9 cellular contexts compared by ENCODE assay signal in genomic region chr22:21569459-21570161, GRCh38. TPM values are rescaled to one million over a fixed set of nuclear protein-coding genes. Genes with fewer than 3 reads are reported as not detected.
DNase-seq lines count a peak whose midpoint lies in the region; ATAC-seq, FAIRE-seq and TF ChIP-seq lines count a peak whose summit lies in the region.
"Had no signal": no experiment of that assay in that cellular context is flagged by ENCODE, and none has a peak within 500 bp of the region (broad histone marks: within the 10 kb centered on the region; RNA-seq: fewer than 3 reads in every experiment).

No MANE protein-coding gene starts in this region.

- H3K4me1 Mint-ChIP-seq in CD8-positive, alpha-beta memory T cell, result peaks cover 59 to 64% (median 64%) of the 10 kb centered on the region in 3 donors
- H3K4me1 Mint-ChIP-seq in astrocyte (ENCODE audit: low read depth, unreplicated experiment) (peaks cover 38% of the 10 kb centered on the region), natural killer cell (peaks cover 59 to 72% of the 10 kb centered on the region in 2 donors)

- peaks cover 74% of the 10 kb centered on the region for H3K79me2 ChIP-seq in astrocyte (ENCODE audit: insufficient read depth, low read length)

- H3K9me3 ChIP-seq in CD8-positive, alpha-beta memory T cell (ENCODE audit: low read length), result no peaks in the 10 kb centered on the region
- H3K9me3 ChIP-seq in KOPT-K1 (ENCODE audit: insufficient read depth, low read length, poor library complexity, severe bottlenecking), result no peaks in the 10 kb centered on the region
- H3K9me3 ChIP-seq in astrocyte (ENCODE audit: insufficient read depth, low read depth, low read length), result no peaks in the 10 kb centered on the region
- no peaks in the 10 kb centered on the region for H3K9me3 ChIP-seq in vagina

- no peak for FAIRE-seq in astrocyte (lab: Jason Lieb, UNC)

- H3K4me1 ChIP-seq in CD8-positive, alpha-beta memory T cell (ENCODE audit: insufficient read depth, low read length), result peaks cover 62% of the 10 kb centered on the region
- peaks cover 22% of the 10 kb centered on the region for H3K4me1 ChIP-seq in astrocyte (ENCODE audit: insufficient read depth, low read length)
- H3K4me1 ChIP-seq in vagina, result peaks cover 62% of the 10 kb centered on the region

- no peaks in the 10 kb centered on the region for H3K9me3 Mint-ChIP-seq in CD8-positive, alpha-beta memory T cell
- H3K9me3 Mint-ChIP-seq in astrocyte (ENCODE audit: unreplicated experiment) (no peaks in the 10 kb centered on the region), natural killer cell (no peaks in the 10 kb centered on the region)

- no peak for TF ChIP-seq POLR2A in vagina (IDR thresholded peaks at IDR 0.05)

- peaks cover 67% of the 10 kb centered on the region for H4K20me1 ChIP-seq in astrocyte (ENCODE audit: insufficient read depth, low read length)

- H3K9ac ChIP-seq in astrocyte (ENCODE audit: low read length), result peak overlapping the region; percentile 98

- DNase-seq in CD8-positive, alpha-beta memory T cell, result no peak
- DNase-seq in astrocyte (ENCODE audit: low read depth), result no peak
- DNase-seq in natural killer cell, result no peak
- no peak for DNase-seq in vagina (ENCODE audit: extremely low spot score in 2 of 2)
- no peak for DNase-seq in NCI-H748 treated with DMSO at 0.1 percent for 48 hours (lab: John Stamatoyannopoulos, UW)
- no peak for DNase-seq in occipital lobe (lab: John Stamatoyannopoulos, UW)
- no peak for DNase-seq in HuH-7 (ENCODE audit: low spot score)
- DNase-seq: NCI-H1092 treated with DMSO at 0.1 percent for 48 hours had no signal

- H3K4me3 ChIP-seq in CD8-positive, alpha-beta memory T cell (ENCODE audit: low read length), result peak overlapping the region; percentile 75
- H3K4me3 ChIP-seq in astrocyte (ENCODE audit: insufficient read depth, low read depth, low read length) (peak overlapping the region; percentile 35), vagina (peak overlapping the region in 1 of 2 donors; percentile 99)

- peak overlapping the region; percentile 92 for H3K4me2 ChIP-seq in astrocyte (ENCODE audit: low read length)

- POLR2A ChIA-PET in CD8-positive, alpha-beta memory T cell (lab: Charles Lee), result no interaction called here

- H3K36me3 ChIP-seq in CD8-positive, alpha-beta memory T cell (ENCODE audit: insufficient read depth, low read length), result peaks cover 13% of the 10 kb centered on the region
- H3K36me3 ChIP-seq in KOPT-K1 (ENCODE audit: insufficient read depth, low read length) (peaks cover 30% of the 10 kb centered on the region), astrocyte (ENCODE audit: insufficient read depth, low read length) (no peaks in the 10 kb centered on the region), vagina (no peaks in the 10 kb centered on the region)

- intact Hi-C loops in natural killer cell (cut with micrococcal nuclease), result no loop called here
- intact Hi-C loops in vagina (cut with DNase I), result no loop called here

- peak overlapping the region; percentile 60 to 97 (median 90) for H3K27ac Mint-ChIP-seq in CD8-positive, alpha-beta memory T cell
- H3K27ac Mint-ChIP-seq in astrocyte (ENCODE audit: unreplicated experiment), result peak overlapping the region; percentile 84
- H3K27ac Mint-ChIP-seq in natural killer cell, result peak overlapping the region; percentile 88 to 91

- no peak for TF ChIP-seq CTCF in astrocyte (IDR thresholded peaks at IDR 0.05; ENCODE audit: insufficient read depth, low read depth, low read length)
- no peak for TF ChIP-seq CTCF in natural killer cell (IDR thresholded peaks at IDR 0.05)
- TF ChIP-seq CTCF in vagina (IDR thresholded peaks at IDR 0.05), result no peak

- H3K27me3 Mint-ChIP-seq in CD8-positive, alpha-beta memory T cell, result no peaks in the 10 kb centered on the region
- no peaks in the 10 kb centered on the region for H3K27me3 Mint-ChIP-seq in astrocyte (ENCODE audit: low read depth, unreplicated experiment)
- H3K27me3 Mint-ChIP-seq in natural killer cell (ENCODE audit: low read depth in 2 of 2), result no peaks in the 10 kb centered on the region

- H3K4me3 Mint-ChIP-seq in CD8-positive, alpha-beta memory T cell, result peak overlapping the region; percentile 86 to 94 (median 90)
- peak overlapping the region; percentile 96 for H3K4me3 Mint-ChIP-seq in astrocyte (ENCODE audit: unreplicated experiment)
- peak overlapping the region; percentile 84 for H3K4me3 Mint-ChIP-seq in natural killer cell

- no peak overlapping the region for H2AFZ ChIP-seq in astrocyte (ENCODE audit: low read depth, low read length)

- no peaks in the 10 kb centered on the region for H3K27me3 ChIP-seq in CD8-positive, alpha-beta memory T cell (ENCODE audit: insufficient read depth, low read length, poor library complexity, severe bottlenecking)
- H3K27me3 ChIP-seq in astrocyte (ENCODE audit: insufficient read depth, low read length) (no peaks in the 10 kb centered on the region), vagina (no peaks in the 10 kb centered on the region)

- H3K27ac ChIP-seq in CD8-positive, alpha-beta memory T cell (ENCODE audit: low read depth, low read length), result peak overlapping the region; percentile 95
- H3K27ac ChIP-seq in KOPT-K1 (ENCODE audit: low read depth, low read length, poor library complexity, severe bottlenecking), result peak overlapping the region; percentile 89
- no peak overlapping the region for H3K27ac ChIP-seq in astrocyte (ENCODE audit: low read depth, low read length)
- no peak overlapping the region for H3K27ac ChIP-seq in vagina

- H3K36me3 Mint-ChIP-seq in CD8-positive, alpha-beta memory T cell, result peaks cover 0 to 19% (median 5%) of the 10 kb centered on the region in 3 donors
- peaks cover 2% of the 10 kb centered on the region for H3K36me3 Mint-ChIP-seq in astrocyte (ENCODE audit: low read depth, unreplicated experiment)
- no peaks in the 10 kb centered on the region for H3K36me3 Mint-ChIP-seq in natural killer cell

- ATAC-seq in natural killer cell, result no peak

- CTCF ChIA-PET in CD8-positive, alpha-beta memory T cell (lab: Charles Lee), result interaction anchor here (0.7 to 2.4 kb wide), 3 partner anchors 13 to 73 kb away, joined by 3 to 7 read pairs (median 4); partner anchors contain the start of gene SDF2L1

RNA-seq across cellular contexts. Expression of gene UBE2L3, which starts 2.1 kb away (rescaled TPM):
- 10 to 100 TPM; 74.3 to 80.2 TPM for total RNA-seq in CD8-positive, alpha-beta memory T cell
- polyA plus RNA-seq in CD8-positive, alpha-beta memory T cell, result 109 TPM
- total RNA-seq in astrocyte (59.1 and 62.8 TPM in 2 replicates), natural killer cell (10 to 100 TPM; 30.7 to 39.8 (median 39.7) TPM), vagina (32.7 TPM), occipital lobe (23.6 TPM)

RNA-seq across cellular contexts. Expression of gene RIMBP3C, which starts 18.3 kb away (rescaled TPM):
- total RNA-seq in CD8-positive, alpha-beta memory T cell, result under 1 TPM; 0.37 to 0.44 TPM
- polyA plus RNA-seq in CD8-positive, alpha-beta memory T cell, result 0.33 TPM
- total RNA-seq in astrocyte, result 0.23 and 0.43 TPM in 2 replicates
- total RNA-seq in natural killer cell, result 1 to 10 TPM in 1 of 3 donors, under 1 TPM in 2; 0.35 to 1.0 (median 0.38) TPM
- not detected for total RNA-seq in vagina
- 1.6 TPM for total RNA-seq in occipital lobe

Comparison
In these comparisons a context has a peak if more than half of its experiments do, and no peak if none do; other contexts are left out.
1. H3K27ac ChIP-seq: peak in CD8-positive, alpha-beta memory T cell (single experiment) and KOPT-K1 (single experiment); none in astrocyte (single experiment) and vagina (single experiment).
2. Peak in every context shown above with its lines, with median percentiles within 50 percentile points of each other: H3K27ac Mint-ChIP-seq and H3K4me3 Mint-ChIP-seq.